ENCODE assay signal across 8 cellular contexts in genomic region chr2:176130153-176130916, GRCh38. TPM values are rescaled to one million over a fixed set of nuclear protein-coding genes. Genes with fewer than 3 reads are reported as not detected.
DNase-seq lines count a peak whose midpoint lies in the region; ATAC-seq, FAIRE-seq and TF ChIP-seq lines count a peak whose summit lies in the region.

No MANE protein-coding gene starts in this region.

- H2BK12ac ChIP-seq in neuronal stem cell (ENCODE audit: low read length), result no peak overlapping the region

- no peak overlapping the region for H3K4ac ChIP-seq in neuronal stem cell (ENCODE audit: low read length)

- H4K20me1 ChIP-seq in endothelial cell of umbilical vein (replicated peaks; ENCODE audit: control insufficient read depth, extremely low read depth, insufficient read depth, low read length) (no peaks in the 10 kb centered on the region), OCI-LY7 (ENCODE audit: insufficient read depth, low read length) (no peaks in the 10 kb centered on the region)

- H2AK5ac ChIP-seq in neuronal stem cell (ENCODE audit: low read depth, low read length), result no peak overlapping the region

- no CpG with 5 or more reads among the region's 98 CpGs for WGBS in neuronal stem cell (ENCODE audit: extremely low coverage in 2 of 2, insufficient read length in 2 of 2, insufficient replicate concordance in 1 of 2), 2 donors

- BruUV-seq in endothelial cell of umbilical vein (replicated peaks; lab: Mats Ljungman, UMichigan), result no TSS peak
- no TSS peak for BruUV-seq in OCI-LY7 (replicated peaks; lab: Mats Ljungman, UMichigan)

- no peaks in the 10 kb centered on the region for H3K9me3 ChIP-seq in endothelial cell of umbilical vein (replicated peaks; ENCODE audit: control insufficient read depth, insufficient read depth, low read length)
- H3K9me3 ChIP-seq in neuronal stem cell (replicated peaks in 1 of 2; ENCODE audit: control insufficient read depth in 2 of 2, insufficient read depth in 1 of 2, low read depth in 1 of 2, low read length in 2 of 2), result no peaks in the 10 kb centered on the region
- no peaks in the 10 kb centered on the region for H3K9me3 ChIP-seq in OCI-LY7 (ENCODE audit: low read length)

- H3K23ac ChIP-seq in neuronal stem cell (ENCODE audit: low read depth, low read length, poor library complexity), result peak overlapping the region; percentile 30

- intact Hi-C loops in endothelial cell of umbilical vein (cut with micrococcal nuclease) (loop anchor here (2.0 kb wide), 1 partner anchor 1082 kb away; the partner anchor contains the start of gene HNRNPA3), OCI-LY7 (cut with micrococcal nuclease; ENCODE audit: unreplicated experiment) (no loop called here)

- H3K36me3 ChIP-seq in endothelial cell of umbilical vein (ENCODE audit: control insufficient read depth in 2 of 2, extremely low read depth in 1 of 2, insufficient read depth in 2 of 2, low read length in 2 of 2) (no peaks in the 10 kb centered on the region), neuronal stem cell (replicated peaks in 1 of 2; ENCODE audit: control insufficient read depth in 2 of 2, insufficient read depth in 2 of 2, low read length in 2 of 2) (no peaks in the 10 kb centered on the region), OCI-LY7 (ENCODE audit: insufficient read depth, low read length) (no peaks in the 10 kb centered on the region)

- no peak for TF ChIP-seq CTCF in endothelial cell of umbilical vein (IDR thresholded peaks at IDR 0.05; ENCODE audit: extremely low read depth in 1 of 2, insufficient read depth in 1 of 2, low read depth in 1 of 2, low read length in 2 of 2)
- TF ChIP-seq CTCF in OCI-LY7 (conservative IDR thresholded peaks at IDR 0.05; ENCODE audit: low read length), result no peak

- dilution Hi-C loops in endothelial cell of umbilical vein (cut with MboI; ENCODE audit: extremely low pct_ligation_motif_present, low sequenced_read_pairs), result loop anchor here (25.0 kb wide), 1 partner anchor 507 kb away; no protein-coding TSS in a partner anchor

- no peak overlapping the region for H2BK120ac ChIP-seq in neuronal stem cell (ENCODE audit: low read depth, low read length)

- H3K79me2 ChIP-seq in endothelial cell of umbilical vein (ENCODE audit: control insufficient read depth, insufficient read depth, low read length) (peaks cover 18% of the 10 kb centered on the region), OCI-LY7 (ENCODE audit: insufficient read depth, low read depth, low read length) (no peaks in the 10 kb centered on the region)

- H3K27me3 ChIP-seq in endothelial cell of umbilical vein (ENCODE audit: control insufficient read depth in 2 of 2, insufficient read depth in 2 of 2, low read length in 2 of 2), result no peaks in the 10 kb centered on the region
- peaks cover 33 to 98% (median 90%) of the 10 kb centered on the region in 3 experiments for H3K27me3 ChIP-seq in neuronal stem cell (ENCODE audit: control insufficient read depth in 3 of 3, insufficient read depth in 3 of 3, low read depth in 1 of 3, low read length in 3 of 3)

- H2BK5ac ChIP-seq in neuronal stem cell (ENCODE audit: low read length), result no peak overlapping the region

- DNase-seq in RKO (ENCODE audit: low spot score) (peak; percentile 48), endothelial cell of umbilical vein (ENCODE audit: low read depth, low spot score) (peak; percentile 82), neuronal stem cell (ENCODE audit: low spot score) (no peak), OCI-LY7 (ENCODE audit: low spot score) (no peak)
- no peak for DNase-seq in activated CD4-positive, alpha-beta T cell treated with anti-CD3 and anti-CD28 coated beads, Interleukin-2, amount 50 U/mL, for 48 hours
- DNase-seq in stimulated activated naive CD4-positive, alpha-beta T cell (lab: John Stamatoyannopoulos, UW), result no peak

- H3K9ac ChIP-seq in endothelial cell of umbilical vein (replicated peaks; ENCODE audit: extremely low read depth, insufficient read depth, low read length), result peak overlapping the region; percentile 90
- no peak overlapping the region for H3K9ac ChIP-seq in neuronal stem cell (ENCODE audit: low read depth, low read length, poor library complexity)

- FAIRE-seq in endothelial cell of umbilical vein (lab: Jason Lieb, UNC), result peak; percentile 52

- no peak overlapping the region for H4K8ac ChIP-seq in neuronal stem cell (ENCODE audit: low read depth, low read length)

- H3K14ac ChIP-seq in neuronal stem cell (ENCODE audit: low read length), result no peak overlapping the region

- H3K27ac ChIP-seq in endothelial cell of umbilical vein (ENCODE audit: insufficient read depth, low read depth, low read length) (peak overlapping the region; percentile 67), neuronal stem cell (replicated peaks; ENCODE audit: low read length) (no peak overlapping the region), OCI-LY7 (ENCODE audit: low read depth, low read length, poor library complexity, severe bottlenecking) (no peak overlapping the region)

- H2AFZ ChIP-seq in endothelial cell of umbilical vein (ENCODE audit: low read depth, low read length) (peak overlapping the region; percentile 80), neuronal stem cell (ENCODE audit: low read length) (peak overlapping the region; percentile 87), OCI-LY7 (ENCODE audit: low read length) (no peak overlapping the region)

- CTCF ChIA-PET in endothelial cell of umbilical vein (lab: Charles Lee), result interaction anchor here (0.6 to 10.1 kb wide), 12 partner anchors 8 to 1034 kb away, joined by 3 to 458 read pairs (median 5); partner anchors contain the start of gene HOXD9
- CTCF ChIA-PET in OCI-LY7 (lab: Charles Lee; ENCODE audit: unreplicated experiment), result no interaction called here

- H3K9me1 ChIP-seq in endothelial cell of umbilical vein (replicated peaks; ENCODE audit: control insufficient read depth, extremely low read depth, insufficient read depth, low read length), result no peaks in the 10 kb centered on the region

- ATAC-seq in GM21360 (IDR thresholded peaks at IDR 0.05; ENCODE audit: unreplicated experiment), result no peak

- H2BK15ac ChIP-seq in neuronal stem cell (ENCODE audit: low read length), result no peak overlapping the region

- H4K91ac ChIP-seq in neuronal stem cell (ENCODE audit: low read depth, low read length, poor library complexity), result no peak overlapping the region

- H3K4me2 ChIP-seq in endothelial cell of umbilical vein (ENCODE audit: insufficient read depth, low read length) (peak overlapping the region; percentile 99), neuronal stem cell (ENCODE audit: insufficient read depth, low read length, poor library complexity, severe bottlenecking) (peak overlapping the region; percentile 67), OCI-LY7 (ENCODE audit: low read length) (no peak overlapping the region)

- H3K18ac ChIP-seq in neuronal stem cell (ENCODE audit: low read length), result no peak overlapping the region

- H3K4me3 ChIP-seq in GM08714 (ENCODE audit: low read length) (peak overlapping the region; percentile 16; the same call in 1 of the 2 replicates), endothelial cell of umbilical vein (replicated peaks in 1 of 3; ENCODE audit: insufficient read depth in 1 of 3, low read depth in 1 of 3, low read length in 3 of 3) (peak overlapping the region; percentile 43 to 93 (median 88)), neuronal stem cell (ENCODE audit: low read length in 2 of 2) (peak overlapping the region; percentile 27 to 68), OCI-LY7 (ENCODE audit: low read depth, low read length, poor library complexity, severe bottlenecking) (no peak overlapping the region)

- POLR2A ChIA-PET in endothelial cell of umbilical vein (lab: Charles Lee) (interaction anchor here (1.9 to 2.0 kb wide), 2 partner anchors 424 to 507 kb away, joined by 5 to 11 read pairs; no protein-coding TSS in a partner anchor), OCI-LY7 (lab: Charles Lee) (no interaction called here)

- no peaks in the 10 kb centered on the region for H3K9me2 ChIP-seq in OCI-LY7 (ENCODE audit: insufficient read depth, low read length)

- no peaks in the 10 kb centered on the region for H3K79me1 ChIP-seq in neuronal stem cell (ENCODE audit: low read depth, low read length)

- TF ChIP-seq POLR2A in endothelial cell of umbilical vein (IDR thresholded peaks at IDR 0.05; ENCODE audit: low read depth, low read length), result peak; percentile 61

- H3K4me1 ChIP-seq in endothelial cell of umbilical vein (ENCODE audit: control insufficient read depth, extremely low read depth, insufficient read depth, low read length) (peaks cover 46% of the 10 kb centered on the region), neuronal stem cell (ENCODE audit: control insufficient read depth in 2 of 2, insufficient read depth in 1 of 2, low read depth in 1 of 2, low read length in 2 of 2) (peaks cover 0 to 5% of the 10 kb centered on the region in 2 donors), OCI-LY7 (ENCODE audit: insufficient read depth, low read length, poor library complexity, severe bottlenecking) (no peaks in the 10 kb centered on the region)

RNA-seq across cellular contexts. Expression of gene HOXD8, which starts 0.8 kb away (rescaled TPM):
- total RNA-seq in endothelial cell of umbilical vein, result 14.9 and 15.6 TPM in 2 replicates
- 6.4 and 7.2 TPM in 2 replicates for polyA plus RNA-seq in endothelial cell of umbilical vein
- 7.9 and 8.0 TPM in 2 replicates for polyA plus RNA-seq in endothelial cell of umbilical vein (2011; cell fraction: cytosol; rRNA removed)
- polyA plus RNA-seq in endothelial cell of umbilical vein (2011; cell fraction: nucleus; rRNA removed), result 5.3 and 7.6 TPM in 2 replicates
- polyA plus RNA-seq in endothelial cell of umbilical vein (2012), result 13.0 and 15.6 TPM in 2 replicates
- 3.2 and 4.6 TPM in 2 replicates for polyA minus RNA-seq in endothelial cell of umbilical vein
- polyA minus RNA-seq in endothelial cell of umbilical vein (2011; cell fraction: cytosol; rRNA and poly(A)+ RNA removed), result not detected
- 2.6 and 3.6 TPM in 2 replicates for polyA minus RNA-seq in endothelial cell of umbilical vein (2011; cell fraction: nucleus; rRNA and poly(A)+ RNA removed)
- polyA plus RNA-seq in neuronal stem cell (2013, experiment 1 of 2), result not detected
- polyA plus RNA-seq in neuronal stem cell (2013, experiment 2 of 2), result not detected
- total RNA-seq in OCI-LY7 (2014; rRNA removed; shearing (Covaris generic)), result not detected in 2 replicates
- not detected in 2 replicates for total RNA-seq in OCI-LY7 (2022)

RNA-seq across cellular contexts. Expression of gene HOXD9, which starts 7.8 kb away (rescaled TPM):
- 3.5 and 3.9 TPM in 2 replicates for total RNA-seq in endothelial cell of umbilical vein
- polyA plus RNA-seq in endothelial cell of umbilical vein, result 1.9 and 2.3 TPM in 2 replicates
- 1.2 and 1.9 TPM in 2 replicates for polyA plus RNA-seq in endothelial cell of umbilical vein (2011; cell fraction: cytosol; rRNA removed)
- 1.0 and 1.2 TPM in 2 replicates for polyA plus RNA-seq in endothelial cell of umbilical vein (2011; cell fraction: nucleus; rRNA removed)
- 3.6 and 4.5 TPM in 2 replicates for polyA plus RNA-seq in endothelial cell of umbilical vein (2012)
- polyA minus RNA-seq in endothelial cell of umbilical vein, result 0.40 and 0.46 TPM in 2 replicates
- 2.0 TPM for polyA minus RNA-seq in endothelial cell of umbilical vein (2011; cell fraction: cytosol; rRNA and poly(A)+ RNA removed)
- polyA minus RNA-seq in endothelial cell of umbilical vein (2011; cell fraction: nucleus; rRNA and poly(A)+ RNA removed), result 0.53 and 1.4 TPM in 2 replicates
- polyA plus RNA-seq in neuronal stem cell (2013, experiment 1 of 2), result not detected
- not detected for polyA plus RNA-seq in neuronal stem cell (2013, experiment 2 of 2)
- not detected in 2 replicates for total RNA-seq in OCI-LY7 (2014; rRNA removed; shearing (Covaris generic))
- not detected in 2 replicates for total RNA-seq in OCI-LY7 (2022)

RNA-seq across cellular contexts. Expression of gene HOXD10, which starts 13.8 kb away (rescaled TPM):
- not detected in 2 replicates for total RNA-seq in endothelial cell of umbilical vein
- polyA plus RNA-seq in endothelial cell of umbilical vein, result not detected in 2 replicates
- polyA plus RNA-seq in endothelial cell of umbilical vein (2011; cell fraction: cytosol; rRNA removed), result not detected in 2 replicates
- not detected in 2 replicates for polyA plus RNA-seq in endothelial cell of umbilical vein (2011; cell fraction: nucleus; rRNA removed)
- polyA plus RNA-seq in endothelial cell of umbilical vein (2012), result not detected in 2 replicates
- polyA minus RNA-seq in endothelial cell of umbilical vein, result not detected in 2 replicates
- not detected for polyA minus RNA-seq in endothelial cell of umbilical vein (2011; cell fraction: cytosol; rRNA and poly(A)+ RNA removed)
- not detected in 2 replicates for polyA minus RNA-seq in endothelial cell of umbilical vein (2011; cell fraction: nucleus; rRNA and poly(A)+ RNA removed)
- polyA plus RNA-seq in neuronal stem cell (2013, experiment 1 of 2), result not detected
- not detected for polyA plus RNA-seq in neuronal stem cell (2013, experiment 2 of 2)
- total RNA-seq in OCI-LY7 (2014; rRNA removed; shearing (Covaris generic)), result not detected in 2 replicates
- not detected in 2 replicates for total RNA-seq in OCI-LY7 (2022)

RNA-seq across cellular contexts. Expression of gene HOXD4, which starts 21.0 kb away (rescaled TPM):
- total RNA-seq in endothelial cell of umbilical vein (11.5 and 13.7 TPM in 2 replicates), OCI-LY7 (2022) (not detected in 2 replicates)
- polyA plus RNA-seq in endothelial cell of umbilical vein, result 7.6 TPM in 2 replicates
- polyA plus RNA-seq in endothelial cell of umbilical vein (2011; cell fraction: cytosol; rRNA removed), result 1.2 and 2.2 TPM in 2 replicates
- 58.7 and 63.3 TPM in 2 replicates for polyA plus RNA-seq in endothelial cell of umbilical vein (2011; cell fraction: nucleus; rRNA removed)
- polyA plus RNA-seq in endothelial cell of umbilical vein (2012), result 4.0 and 6.6 TPM in 2 replicates
- 2.7 and 2.9 TPM in 2 replicates for polyA minus RNA-seq in endothelial cell of umbilical vein
- polyA minus RNA-seq in endothelial cell of umbilical vein (2011; cell fraction: cytosol; rRNA and poly(A)+ RNA removed), result not detected
- 10.7 and 10.8 TPM in 2 replicates for polyA minus RNA-seq in endothelial cell of umbilical vein (2011; cell fraction: nucleus; rRNA and poly(A)+ RNA removed)
- polyA plus RNA-seq in neuronal stem cell (2013, experiment 1 of 2), result not detected
- not detected for polyA plus RNA-seq in neuronal stem cell (2013, experiment 2 of 2)
- not detected in 2 replicates for total RNA-seq in OCI-LY7 (2014; rRNA removed; shearing (Covaris generic))

RNA-seq across cellular contexts. Expression of gene HOXD11, which starts 23.3 kb away (rescaled TPM):
- total RNA-seq in endothelial cell of umbilical vein (not detected in 2 replicates), OCI-LY7 (2022) (not detected in 2 replicates)
- polyA plus RNA-seq in endothelial cell of umbilical vein, result not detected in 2 replicates
- polyA plus RNA-seq in endothelial cell of umbilical vein (2011; cell fraction: cytosol; rRNA removed), result not detected in 2 replicates
- not detected in 2 replicates for polyA plus RNA-seq in endothelial cell of umbilical vein (2011; cell fraction: nucleus; rRNA removed)
- not detected in 2 replicates for polyA plus RNA-seq in endothelial cell of umbilical vein (2012)
- polyA minus RNA-seq in endothelial cell of umbilical vein, result not detected in 2 replicates
- polyA minus RNA-seq in endothelial cell of umbilical vein (2011; cell fraction: cytosol; rRNA and poly(A)+ RNA removed), result 1.0 TPM
- not detected in 2 replicates for polyA minus RNA-seq in endothelial cell of umbilical vein (2011; cell fraction: nucleus; rRNA and poly(A)+ RNA removed)
- not detected for polyA plus RNA-seq in neuronal stem cell (2013, experiment 1 of 2)
- polyA plus RNA-seq in neuronal stem cell (2013, experiment 2 of 2), result not detected
- not detected in 2 replicates for total RNA-seq in OCI-LY7 (2014; rRNA removed; shearing (Covaris generic))

Comparison
In these comparisons a context has a peak if more than half of its experiments do, and no peak if none do; other contexts are left out.
1. DNase-seq: peak in RKO (single experiment) and endothelial cell of umbilical vein (single experiment); none in neuronal stem cell (single experiment), activated CD4-positive, alpha-beta T cell treated with anti-CD3 and anti-CD28 coated beads, Interleukin-2, amount 50 U/mL, for 48 hours (0 of 2), stimulated activated naive CD4-positive, alpha-beta T cell (0 of 6) and OCI-LY7 (single experiment).
2. RNA of gene HOXD8, which starts 0.8 kb away (total RNA-seq): 14.9 to 15.6 TPM in endothelial cell of umbilical vein; not detected in OCI-LY7; every median in the first group is over 10 times any median in the second.